27 cellular contexts compared by ENCODE assay signal in the genomic region with DNA sequence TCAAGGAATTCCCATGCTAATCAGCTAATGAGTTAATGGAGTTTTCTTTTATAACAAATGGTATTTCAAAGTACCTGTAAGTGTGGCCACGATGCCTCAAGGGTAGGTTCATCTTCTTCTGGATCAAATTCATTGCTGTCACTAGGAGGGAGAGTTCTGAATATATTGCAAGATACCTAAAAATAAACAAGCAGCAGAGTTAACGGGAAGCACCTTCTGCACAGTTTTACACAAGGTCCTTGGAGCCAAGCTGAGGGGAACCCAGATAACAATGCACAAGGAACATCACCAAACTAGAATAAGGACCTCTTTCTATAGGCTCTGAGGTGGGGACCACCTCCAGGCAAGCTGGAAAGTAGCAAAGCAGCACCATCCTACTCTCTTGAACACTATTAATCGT.
"Had no signal": no experiment of that assay in that cellular context is flagged by ENCODE, and none has a peak within 500 bp of the region (broad histone marks: within the 10 kb centered on the region; RNA-seq: fewer than 3 reads in every experiment).

No MANE protein-coding gene starts in this region.

- H3K4me1 Mint-ChIP-seq: neural crest cell had no signal

- H3K36me3 ChIP-seq: pancreas, prostate gland, thyroid gland had no signal

- H3K27ac Mint-ChIP-seq: mesothelial cell of epicardium; nephron; stimulated activated naive B cell treated with anti-CD40 and anti-IgM and Interleukin-4, amounts not matched to agents 10 μg/mL and 1 μg/mL and 100 μg/mL, for 72 hours had no signal

- H3K9me3 Mint-ChIP-seq: mesothelial cell of epicardium; naive B cell; nephron; neural crest cell; stimulated activated naive B cell treated with anti-CD40 and anti-IgM and Interleukin-4, amounts not matched to agents 10 μg/mL and 1 μg/mL and 100 μg/mL, for 72 hours had no signal

- H3K9me3 ChIP-seq: left lung, pancreas, prostate gland, stomach, testis, thyroid gland, transverse colon, upper lobe of left lung had no signal

- H3K4me3 Mint-ChIP-seq: mesothelial cell of epicardium; naive B cell; nephron; neural crest cell; stimulated activated naive B cell treated with anti-CD40 and anti-IgM and Interleukin-4, amounts not matched to agents 10 μg/mL and 1 μg/mL and 100 μg/mL, for 72 hours had no signal

- DNase-seq: hippocampal formation; kidney glomerular epithelial cell; left colon; left lung; mesendoderm; naive B cell; nucleus accumbens; pancreas; stimulated activated CD4-positive, alpha-beta T cell treated with anti-CD3 and anti-CD28 coated beads, Interleukin-12 subunit alpha, Interleukin-12 subunit beta, amount 100 ng/mL, for 4 hours; stimulated activated CD4-positive, alpha-beta T cell treated with anti-CD3 and anti-CD28 coated beads, Interleukin-15, amount 100 ng/mL, for 24 hours; stimulated activated CD4-positive, alpha-beta T cell treated with anti-CD3 and anti-CD28 coated beads, Interleukin-2, amount 100 ng/mL, for 24 hours; stimulated activated CD4-positive, alpha-beta T cell treated with anti-CD3 and anti-CD28 coated beads, Interleukin-4, amount 100 ng/mL, for 1 hour; stimulated activated naive B cell treated with anti-CD40 and anti-IgM and Interleukin-4, amounts not matched to agents 10 μg/mL and 1 μg/mL and 100 μg/mL, for 72 hours; stimulated activated naive CD8-positive, alpha-beta T cell treated with anti-CD3 and anti-CD28 coated beads, Interleukin-15, Interleukin-2, amounts not matched to agents 100 U/mL and 50 U/mL, for 24 hours; stomach; testis; thyroid gland; transverse colon had no signal

- H3K27ac ChIP-seq: left lung, pancreas, prostate gland, skin epidermis, stomach, testis, thyroid gland, transverse colon, upper lobe of left lung had no signal

- ATAC-seq: left colon; left lung; pancreas; sciatic nerve; stimulated activated naive B cell treated with anti-CD40 and anti-IgM and Interleukin-4, amounts not matched to agents 10 μg/mL and 1 μg/mL and 100 μg/mL, for 72 hours; stimulated activated naive CD8-positive, alpha-beta T cell treated with anti-CD3 and anti-CD28 coated beads, Interleukin-15, Interleukin-2, amounts not matched to agents 100 U/mL and 50 U/mL, for 24 hours had no signal

- H3K27me3 Mint-ChIP-seq: naive B cell; stimulated activated naive B cell treated with anti-CD40 and anti-IgM and Interleukin-4, amounts not matched to agents 10 μg/mL and 1 μg/mL and 100 μg/mL, for 72 hours had no signal

- FAIRE-seq: keratinocyte, pancreas had no signal

- H3K4me3 ChIP-seq: left lung, lung, pancreas, prostate gland, skin epidermis, stomach, testis, thyroid gland, transverse colon, upper lobe of left lung had no signal

- H3K27me3 ChIP-seq: left lung, pancreas, stomach, testis, thyroid gland, transverse colon, upper lobe of left lung had no signal

- H3K4me1 ChIP-seq: pancreas, prostate gland, testis, thyroid gland, upper lobe of left lung had no signal
